Comparison of ENCODE assay signal across 18 cellular contexts in genomic region chr17:497587-498034, GRCh38. TPM values are rescaled to one million over a fixed set of nuclear protein-coding genes. Genes with fewer than 3 reads are reported as not detected.
A peak's percentile ranks its signal among the peaks of the same experiment; 100 is the strongest.
DNase-seq lines count a peak whose midpoint lies in the region; ATAC-seq, FAIRE-seq and TF ChIP-seq lines count a peak whose summit lies in the region.
"Had no signal": no experiment of that assay in that cellular context is flagged by ENCODE, and none has a peak within 500 bp of the region (broad histone marks: within the 10 kb centered on the region; RNA-seq: fewer than 3 reads in every experiment).

No MANE protein-coding gene starts in this region.

- H3K27ac Mint-ChIP-seq in activated T-cell treated with anti-CD3 and anti-CD28 coated beads, Interleukin-2, amount 50 U/mL, for 24 hours = peak overlapping the region; percentile 2
- H3K27ac Mint-ChIP-seq in activated T-helper 2 cell treated with anti-CD3 and anti-CD28 coated beads, Interferon-gamma antibody, Interleukin-2, Interleukin-4, amounts not matched to agents 10 μg/mL and 5 μg/mL and 100 μg/mL, durations not matched to agents 14 hours and 24 hours and 36 hours = peak overlapping the region; percentile 88
- H3K27ac Mint-ChIP-seq: activated T-helper 17 cell treated with anti-CD3 and anti-CD28 coated beads, Interleukin-2, amount 50 U/mL, for 72 hours; endodermal cell had no signal

- FAIRE-seq in kidney (lab: Jason Lieb, UNC) = no peak

- peaks cover 7% of the 10 kb centered on the region for H3K27me3 Mint-ChIP-seq in activated T-cell treated with anti-CD3 and anti-CD28 coated beads, Interleukin-2, amount 50 U/mL, for 24 hours
- peaks cover 3% of the 10 kb centered on the region for H3K27me3 Mint-ChIP-seq in activated T-helper 2 cell treated with anti-CD3 and anti-CD28 coated beads, Interferon-gamma antibody, Interleukin-2, Interleukin-4, amounts not matched to agents 10 μg/mL and 5 μg/mL and 100 μg/mL, durations not matched to agents 14 hours and 24 hours and 36 hours (ENCODE audit: low read depth)
- H3K27me3 Mint-ChIP-seq: activated T-helper 17 cell treated with anti-CD3 and anti-CD28 coated beads, Interleukin-2, amount 50 U/mL, for 72 hours had no signal

- H3K4me3 ChIP-seq in HEK293 (ENCODE audit: low read depth, low read length) (no peak overlapping the region), neutrophil (ENCODE audit: low read depth in 1 of 2, low read length in 1 of 2) (no peak overlapping the region), kidney (ENCODE audit: low read length in 2 of 2) (no peak overlapping the region), lower lobe of right lung (no peak overlapping the region)
- H3K4me3 ChIP-seq: MG63 had no signal

- H3K27me3 ChIP-seq in neutrophil = no peaks in the 10 kb centered on the region
- H3K27me3 ChIP-seq in lower lobe of right lung (ENCODE audit: low read depth) = no peaks in the 10 kb centered on the region
- H3K27me3 ChIP-seq: MG63 had no signal

- H3K4me1 ChIP-seq in HEK293 (ENCODE audit: control insufficient read depth, insufficient read depth, low read length) = no peaks in the 10 kb centered on the region; the same call in 1 of the 2 replicates
- peaks cover 100% of the 10 kb centered on the region in 2 experiments for H3K4me1 ChIP-seq in neutrophil (ENCODE audit: control insufficient read depth in 1 of 2, insufficient read depth in 1 of 2, low read depth in 1 of 2, low read length in 1 of 2)
- no peaks in the 10 kb centered on the region for H3K4me1 ChIP-seq in kidney (ENCODE audit: control insufficient read depth in 1 of 2, insufficient read depth in 1 of 2, low read depth in 1 of 2, low read length in 2 of 2)
- H3K4me1 ChIP-seq in lower lobe of right lung = peaks cover 3% of the 10 kb centered on the region

- no peaks in the 10 kb centered on the region for H3K9me3 ChIP-seq in HEK293 (ENCODE audit: control insufficient read depth, insufficient read depth, low read depth, low read length)
- H3K9me3 ChIP-seq in neutrophil = no peaks in the 10 kb centered on the region
- H3K9me3 ChIP-seq in kidney (ENCODE audit: control insufficient read depth in 1 of 2, low read length in 2 of 2) = no peaks in the 10 kb centered on the region
- H3K9me3 ChIP-seq in lower lobe of right lung = no peaks in the 10 kb centered on the region
- H3K9me3 ChIP-seq: MG63 had no signal

- H3K27ac ChIP-seq in HEK293 (ENCODE audit: extremely low read depth, low read depth, low read length) (no peak overlapping the region), neutrophil (peak overlapping the region; percentile 96), kidney (ENCODE audit: low read depth in 2 of 2, low read length in 2 of 2) (no peak overlapping the region), lower lobe of right lung (no peak overlapping the region)

- H3K9me3 Mint-ChIP-seq in activated T-cell treated with anti-CD3 and anti-CD28 coated beads, Interleukin-2, amount 50 U/mL, for 24 hours = no peaks in the 10 kb centered on the region
- no peaks in the 10 kb centered on the region for H3K9me3 Mint-ChIP-seq in activated T-helper 2 cell treated with anti-CD3 and anti-CD28 coated beads, Interferon-gamma antibody, Interleukin-2, Interleukin-4, amounts not matched to agents 10 μg/mL and 5 μg/mL and 100 μg/mL, durations not matched to agents 14 hours and 24 hours and 36 hours
- H3K9me3 Mint-ChIP-seq: activated T-helper 17 cell treated with anti-CD3 and anti-CD28 coated beads, Interleukin-2, amount 50 U/mL, for 72 hours; endodermal cell had no signal

- no peaks in the 10 kb centered on the region for H3K36me3 Mint-ChIP-seq in activated T-cell treated with anti-CD3 and anti-CD28 coated beads, Interleukin-2, amount 50 U/mL, for 24 hours (ENCODE audit: low read depth)
- H3K36me3 Mint-ChIP-seq in activated T-helper 2 cell treated with anti-CD3 and anti-CD28 coated beads, Interferon-gamma antibody, Interleukin-2, Interleukin-4, amounts not matched to agents 10 μg/mL and 5 μg/mL and 100 μg/mL, durations not matched to agents 14 hours and 24 hours and 36 hours (ENCODE audit: low read depth) = no peaks in the 10 kb centered on the region

- ATAC-seq in lower lobe of right lung = no peak

- no peak for DNase-seq in activated T-cell treated with anti-CD3 and anti-CD28 coated beads, Interleukin-2, amount 50 U/mL, for 24 hours
- no peak for DNase-seq in activated T-cell treated with anti-CD3 and anti-CD28 coated beads, Interleukin-2, amount 50 U/mL, for 1 hour
- DNase-seq in activated T-helper 2 cell treated with anti-CD3 and anti-CD28 coated beads, Interferon-gamma antibody, Interleukin-2, Interleukin-4, amounts not matched to agents 10 μg/mL and 5 μg/mL and 100 μg/mL, durations not matched to agents 14 hours and 24 hours and 36 hours (ENCODE audit: low spot score) = no peak
- DNase-seq in kidney (no peak), lower lobe of right lung (no peak)
- no peak for DNase-seq in activated CD4-positive, CD25-positive, alpha-beta regulatory T cell treated with anti-CD3 and anti-CD28 coated beads, Interleukin-2, amount 50 U/mL, for 72 hours
- DNase-seq: cortex of kidney, endodermal cell, H7, MG63, NCI-H1436, NCI-H510A, nucleus accumbens, retina, trophoblast cell had no signal

- CTCF ChIA-PET in HEK293 (lab: Yijun Ruan, JAX) = interaction anchor here (1.3 kb wide), 1 partner anchor 196 kb away, joined by 4 read pairs; no protein-coding TSS in a partner anchor

- H3K4me1 Mint-ChIP-seq in activated T-cell treated with anti-CD3 and anti-CD28 coated beads, Interleukin-2, amount 50 U/mL, for 24 hours (ENCODE audit: low read depth) = peaks cover 29% of the 10 kb centered on the region
- H3K4me1 Mint-ChIP-seq in activated T-helper 2 cell treated with anti-CD3 and anti-CD28 coated beads, Interferon-gamma antibody, Interleukin-2, Interleukin-4, amounts not matched to agents 10 μg/mL and 5 μg/mL and 100 μg/mL, durations not matched to agents 14 hours and 24 hours and 36 hours (ENCODE audit: low read depth) = peaks cover 34% of the 10 kb centered on the region
- H3K4me1 Mint-ChIP-seq: endodermal cell had no signal

- H3K9ac ChIP-seq in kidney (ENCODE audit: low read length in 2 of 2) = no peak overlapping the region

- TF ChIP-seq CTCF in HEK293 (tag by site-specific recombination; IDR thresholded peaks at IDR 0.05) = no peak
- no peak for TF ChIP-seq CTCF in neutrophil (IDR thresholded peaks at IDR 0.05)
- TF ChIP-seq CTCF in kidney (IDR thresholded peaks at IDR 0.05; ENCODE audit: borderline replicate concordance, extremely low read depth, insufficient read depth) = no peak
- TF ChIP-seq CTCF in lower lobe of right lung (IDR thresholded peaks at IDR 0.05) = no peak

- intact Hi-C loops in activated T-helper 2 cell treated with anti-CD3 and anti-CD28 coated beads, Interferon-gamma antibody, Interleukin-2, Interleukin-4, amounts not matched to agents 10 μg/mL and 5 μg/mL and 100 μg/mL, durations not matched to agents 14 hours and 24 hours and 36 hours (cut with micrococcal nuclease) = no loop called here
- intact Hi-C loops in kidney (cut with DNase I) = no loop called here
- intact Hi-C loops in lower lobe of right lung (cut with DNase I) = no loop called here

- no peaks in the 10 kb centered on the region for H3K36me3 ChIP-seq in HEK293 (ENCODE audit: control insufficient read depth in 2 of 2, insufficient read depth in 1 of 2, low read length in 2 of 2)
- H3K36me3 ChIP-seq in neutrophil = no peaks in the 10 kb centered on the region
- H3K36me3 ChIP-seq in kidney (ENCODE audit: control insufficient read depth in 1 of 2, insufficient read depth in 2 of 2, low read length in 2 of 2) = no peaks in the 10 kb centered on the region
- no peaks in the 10 kb centered on the region for H3K36me3 ChIP-seq in lower lobe of right lung
- H3K36me3 ChIP-seq: MG63 had no signal

- no peak overlapping the region for H3K4me3 Mint-ChIP-seq in activated T-cell treated with anti-CD3 and anti-CD28 coated beads, Interleukin-2, amount 50 U/mL, for 24 hours
- H3K4me3 Mint-ChIP-seq in activated T-helper 2 cell treated with anti-CD3 and anti-CD28 coated beads, Interferon-gamma antibody, Interleukin-2, Interleukin-4, amounts not matched to agents 10 μg/mL and 5 μg/mL and 100 μg/mL, durations not matched to agents 14 hours and 24 hours and 36 hours (ENCODE audit: low read depth) = peak overlapping the region; percentile 37
- H3K4me3 Mint-ChIP-seq: activated T-helper 17 cell treated with anti-CD3 and anti-CD28 coated beads, Interleukin-2, amount 50 U/mL, for 72 hours; endodermal cell had no signal

- POLR2A ChIA-PET in HEK293 (lab: Yijun Ruan, JAX) = no interaction called here

TF ChIP-seq in HEK293, 187 proteins besides CTCF, POLR2A, EP300 and RAD21:
- no peak for TF ChIP-seq ZNF112 (tag by site-specific recombination; IDR thresholded peaks at IDR 0.05)
- TF ChIP-seq, protein P1, sequence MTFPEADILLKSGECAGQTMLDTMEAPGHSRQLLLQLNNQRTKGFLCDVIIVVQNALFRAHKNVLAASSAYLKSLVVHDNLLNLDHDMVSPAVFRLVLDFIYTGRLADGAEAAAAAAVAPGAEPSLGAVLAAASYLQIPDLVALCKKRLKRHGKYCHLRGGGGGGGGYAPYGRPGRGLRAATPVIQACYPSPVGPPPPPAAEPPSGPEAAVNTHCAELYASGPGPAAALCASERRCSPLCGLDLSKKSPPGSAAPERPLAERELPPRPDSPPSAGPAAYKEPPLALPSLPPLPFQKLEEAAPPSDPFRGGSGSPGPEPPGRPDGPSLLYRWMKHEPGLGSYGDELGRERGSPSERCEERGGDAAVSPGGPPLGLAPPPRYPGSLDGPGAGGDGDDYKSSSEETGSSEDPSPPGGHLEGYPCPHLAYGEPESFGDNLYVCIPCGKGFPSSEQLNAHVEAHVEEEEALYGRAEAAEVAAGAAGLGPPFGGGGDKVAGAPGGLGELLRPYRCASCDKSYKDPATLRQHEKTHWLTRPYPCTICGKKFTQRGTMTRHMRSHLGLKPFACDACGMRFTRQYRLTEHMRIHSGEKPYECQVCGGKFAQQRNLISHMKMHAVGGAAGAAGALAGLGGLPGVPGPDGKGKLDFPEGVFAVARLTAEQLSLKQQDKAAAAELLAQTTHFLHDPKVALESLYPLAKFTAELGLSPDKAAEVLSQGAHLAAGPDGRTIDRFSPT (tag by site-specific recombination; IDR thresholded peaks at IDR 0.05) = 0 out of 2 replicates have a peak, but pooled peaks have one; percentile 22

RNA-seq across cellular contexts. Expression of gene RFLNB, which starts 51.9 kb away (rescaled TPM):
- 130 and 131 TPM in 2 replicates for total RNA-seq in activated T-helper 2 cell treated with anti-CD3 and anti-CD28 coated beads, Interferon-gamma antibody, Interleukin-2, Interleukin-4, amounts not matched to agents 10 μg/mL and 5 μg/mL and 100 μg/mL, durations not matched to agents 14 hours and 24 hours and 36 hours
- total RNA-seq in kidney (13.5 TPM), lower lobe of right lung (22.1 TPM)
- polyA plus RNA-seq in kidney (ENCODE audit: insufficient read depth, low read depth, low replicate concordance) = 7.9 TPM
